In the genomic region with DNA sequence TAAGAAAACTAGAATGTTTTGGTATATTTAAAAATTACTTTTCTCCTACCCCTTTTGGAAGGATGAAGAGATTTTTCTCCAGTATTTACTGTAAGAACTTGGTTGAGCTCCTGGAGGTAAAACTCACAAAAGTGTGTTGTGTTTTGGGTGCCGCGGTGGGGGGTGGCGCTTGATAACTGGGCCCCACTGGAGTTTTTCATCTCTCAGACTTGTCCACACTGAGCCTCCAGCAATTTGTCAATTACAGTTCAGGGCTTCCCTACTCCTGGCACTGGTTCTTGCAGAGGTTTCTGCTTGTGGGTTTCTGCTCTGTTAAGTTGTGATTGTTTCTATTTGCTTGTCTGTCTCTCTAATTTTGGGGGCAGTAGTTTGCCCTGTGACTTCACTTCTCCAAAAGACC, we compare ENCODE assay signal across 28 cellular contexts.
"Had no signal": no experiment of that assay in that cellular context is flagged by ENCODE, and none has a peak within 500 bp of the region (broad histone marks: within the 10 kb centered on the region; RNA-seq: fewer than 3 reads in every experiment).

No MANE protein-coding gene starts in this region.

- H3K36me3 Mint-ChIP-seq: activated naive CD4-positive, alpha-beta T cell treated with anti-CD3 and anti-CD28 coated beads, Interleukin-2, amount 50 U/mL, for 72 hours had no signal

- H3K27me3 ChIP-seq: ascending aorta, breast epithelium, cardiac muscle cell, colonic mucosa, foreskin keratinocyte, gastroesophageal sphincter, heart right ventricle had no signal

- H3K27ac ChIP-seq: ascending aorta, breast epithelium, cardiac muscle cell, colonic mucosa, foreskin keratinocyte, gastroesophageal sphincter, heart right ventricle, VCaP had no signal

- H3K4me3 ChIP-seq: ascending aorta, breast epithelium, cardiac muscle cell, colonic mucosa, gastroesophageal sphincter, heart right ventricle had no signal

- H3K9me3 Mint-ChIP-seq: activated naive CD4-positive, alpha-beta T cell treated with anti-CD3 and anti-CD28 coated beads, Interleukin-2, amount 50 U/mL, for 72 hours had no signal

- H3K4me1 ChIP-seq: ascending aorta, breast epithelium, colonic mucosa, foreskin keratinocyte, gastroesophageal sphincter had no signal

- DNase-seq: activated CD4-positive, alpha-beta T cell treated with anti-CD3 and anti-CD28 coated beads for 1 hour; activated CD4-positive, alpha-beta T cell treated with anti-CD3 and anti-CD28 coated beads for 4 hours; activated CD4-positive, alpha-beta T cell treated with anti-CD3 and anti-CD28 coated beads, Interleukin-2, amount 50 U/mL, for 1 hour; activated CD4-positive, alpha-beta T cell treated with anti-CD3 and anti-CD28 coated beads, Interleukin-2, amount 50 U/mL, for 48 hours; activated CD8-positive, alpha-beta memory T cell treated with anti-CD3 and anti-CD28 coated beads for 24 hours; activated CD8-positive, alpha-beta T cell treated with anti-CD3 and anti-CD28 coated beads for 36 hours; activated gamma-delta T cell; activated naive CD4-positive, alpha-beta T cell; activated naive CD4-positive, alpha-beta T cell treated with anti-CD3 and anti-CD28 coated beads, Interleukin-2, amount 10 ng/mL, durations not matched to agents 7 days and 5 days; activated naive CD8-positive, alpha-beta T cell treated with anti-CD3 and anti-CD28 coated beads, Interleukin-2, amount 10 ng/mL, durations not matched to agents 7 days and 5 days; activated T-cell treated with anti-CD3 and anti-CD28 coated beads, Interleukin-2, amount 50 U/mL, for 4 hours; central memory CD4-positive, alpha-beta T cell; cerebellar nuclear complex; colonic mucosa; effector CD8-positive, alpha-beta T cell; foreskin keratinocyte; heart right ventricle; T-helper 1 cell; T-helper 2 cell had no signal

- H3K4me3 Mint-ChIP-seq: activated CD8-positive, alpha-beta T cell treated with anti-CD3 and anti-CD28 coated beads for 36 hours; activated naive CD4-positive, alpha-beta T cell treated with anti-CD3 and anti-CD28 coated beads, Interleukin-2, amount 10 ng/mL, durations not matched to agents 7 days and 5 days; activated naive CD8-positive, alpha-beta T cell treated with anti-CD3 and anti-CD28 coated beads, Interleukin-2, amount 10 ng/mL, durations not matched to agents 7 days and 5 days; activated T-cell treated with anti-CD3 and anti-CD28 coated beads, Interleukin-2, amount 50 U/mL, for 4 hours; activated T-helper 17 cell treated with anti-CD3 and anti-CD28 coated beads, Interleukin-2, amount 50 U/mL, for 72 hours; brain; WTC11 had no signal

- H3K36me3 ChIP-seq: breast epithelium, colonic mucosa had no signal

- H3K27ac Mint-ChIP-seq: activated CD8-positive, alpha-beta T cell treated with anti-CD3 and anti-CD28 coated beads for 36 hours; activated naive CD4-positive, alpha-beta T cell treated with anti-CD3 and anti-CD28 coated beads, Interleukin-2, amount 10 ng/mL, durations not matched to agents 7 days and 5 days; activated naive CD4-positive, alpha-beta T cell treated with anti-CD3 and anti-CD28 coated beads, Interleukin-2, amount 50 U/mL, for 72 hours; activated naive CD8-positive, alpha-beta T cell treated with anti-CD3 and anti-CD28 coated beads, Interleukin-2, amount 10 ng/mL, durations not matched to agents 7 days and 5 days; activated T-helper 17 cell treated with anti-CD3 and anti-CD28 coated beads, Interleukin-2, amount 50 U/mL, for 72 hours; brain; WTC11 had no signal

- H3K27me3 Mint-ChIP-seq: activated CD8-positive, alpha-beta T cell treated with anti-CD3 and anti-CD28 coated beads for 36 hours; activated naive CD4-positive, alpha-beta T cell treated with anti-CD3 and anti-CD28 coated beads, Interleukin-2, amount 10 ng/mL, durations not matched to agents 7 days and 5 days; activated naive CD8-positive, alpha-beta T cell treated with anti-CD3 and anti-CD28 coated beads, Interleukin-2, amount 10 ng/mL, durations not matched to agents 7 days and 5 days; activated T-helper 17 cell treated with anti-CD3 and anti-CD28 coated beads, Interleukin-2, amount 50 U/mL, for 72 hours had no signal

- H3K9me3 ChIP-seq: colonic mucosa had no signal
